ENCODE assay signal across 31 cellular contexts in genomic region chr3:102460579-102460978, GRCh38. TPM values are rescaled to one million over a fixed set of nuclear protein-coding genes. Genes with fewer than 3 reads are reported as not detected.
A peak's percentile ranks its signal among the peaks of the same experiment; 100 is the strongest.
DNase-seq lines count a peak whose midpoint lies in the region; ATAC-seq, FAIRE-seq and TF ChIP-seq lines count a peak whose summit lies in the region.
"Had no signal": no experiment of that assay in that cellular context is flagged by ENCODE, and none has a peak within 500 bp of the region (broad histone marks: within the 10 kb centered on the region; RNA-seq: fewer than 3 reads in every experiment).

No MANE protein-coding gene starts in this region.

- H3K36me3 ChIP-seq in stomach (no peaks in the 10 kb centered on the region), mucosa of descending colon (ENCODE audit: low read depth) (no peaks in the 10 kb centered on the region)
- H3K36me3 ChIP-seq: gastroesophageal sphincter had no signal

- TF ChIP-seq CTCF in foreskin keratinocyte (conservative IDR thresholded peaks at IDR 0.05): no peak
- TF ChIP-seq CTCF in stomach (IDR thresholded peaks at IDR 0.05): no peak
- TF ChIP-seq CTCF in D721Med (IDR thresholded peaks at IDR 0.05; ENCODE audit: insufficient read depth, missing control alignments): no peak
- TF ChIP-seq CTCF in mucosa of descending colon (IDR thresholded peaks at IDR 0.05): no peak

- TF ChIP-seq POLR2A in stomach (IDR thresholded peaks at IDR 0.05): no peak

- H3K27ac ChIP-seq in foreskin keratinocyte (no peak overlapping the region), stomach (no peak overlapping the region)
- H3K27ac ChIP-seq: C4-2B, gastroesophageal sphincter, hepatocyte, HL-60, skin epidermis, VCaP had no signal

- H3K9me3 ChIP-seq in stomach: no peaks in the 10 kb centered on the region
- no peaks in the 10 kb centered on the region for H3K9me3 ChIP-seq in mucosa of descending colon
- H3K9me3 ChIP-seq: gastroesophageal sphincter had no signal

- intact Hi-C loops in stomach (cut with DNase I; ENCODE audit: low total_unique reads) (no loop called here), mucosa of descending colon (cut with DNase I, micrococcal nuclease) (no loop called here)

- H3K4me1 ChIP-seq in foreskin keratinocyte (peaks cover 9% of the 10 kb centered on the region), stomach (no peaks in the 10 kb centered on the region), mucosa of descending colon (ENCODE audit: low read depth) (no peaks in the 10 kb centered on the region)
- H3K4me1 ChIP-seq: gastroesophageal sphincter had no signal

- H3K4me3 ChIP-seq in stomach: no peak overlapping the region
- no peak overlapping the region for H3K4me3 ChIP-seq in mucosa of descending colon
- H3K4me3 ChIP-seq: gastroesophageal sphincter, hepatocyte, skin epidermis had no signal

- peak; percentile 72 for DNase-seq in ELR (ENCODE audit: low read depth)
- DNase-seq in LHCN-M2 (ENCODE audit: low read depth): peak; percentile 52
- peak in 1 of 2 donors; percentile 44 for DNase-seq in foreskin keratinocyte
- DNase-seq in stomach: no peak
- no peak for DNase-seq in D721Med (ENCODE audit: insufficient read length, low spot score)
- no peak for DNase-seq in mucosa of descending colon
- DNase-seq: activated CD4-positive, alpha-beta T cell treated with anti-CD3 and anti-CD28 coated beads for 36 hours; amniotic stem cell; H7; Karpas-422; left cardiac atrium; NCI-H1436 treated with DMSO at 0.1 percent for 48 hours; SHP77 treated with DMSO at 0.1 percent for 48 hours; stimulated activated naive CD4-positive, alpha-beta T cell; SW 1271; T-helper 9 cell had no signal

- ATAC-seq in SK-N-SH treated with all-trans-retinoic acid at 6 μM for 48 hours: no peak
- ATAC-seq in foreskin keratinocyte: peak; percentile 72
- no peak for ATAC-seq in HG03521 (IDR thresholded peaks at IDR 0.05; ENCODE audit: unreplicated experiment)
- ATAC-seq in mucosa of descending colon: no peak
- ATAC-seq: activated CD4-positive, alpha-beta T cell treated with anti-CD3 and anti-CD28 coated beads for 36 hours; activated T-helper 17 cell treated with anti-CD3 and anti-CD28 coated beads, Interleukin-2, amount 50 U/mL, for 72 hours; gastroesophageal sphincter; left cardiac atrium had no signal

- no peak for FAIRE-seq in D721Med (lab: Jason Lieb, UNC)
- FAIRE-seq: GM19239 had no signal

- H3K27me3 ChIP-seq in foreskin keratinocyte (no peaks in the 10 kb centered on the region), stomach (no peaks in the 10 kb centered on the region)
- H3K27me3 ChIP-seq: gastroesophageal sphincter, hepatocyte had no signal

- TF ChIP-seq EP300 in stomach (IDR thresholded peaks at IDR 0.05): no peak

TF ChIP-seq in SK-N-SH treated with all-trans-retinoic acid at 6 μM for 48 hours, 23 proteins besides CTCF, POLR2A, EP300 and RAD21:
- no peak for TF ChIP-seq PATZ1 (CRISPR knock-in tag; IDR thresholded peaks at IDR 0.05; ENCODE audit: borderline replicate concordance)
- TF ChIP-seq ZC3H10 (CRISPR knock-in tag; IDR thresholded peaks at IDR 0.05): peak; percentile 83

RNA-seq across cellular contexts. Expression of gene ZPLD1, which starts 25.8 kb away (rescaled TPM):
- total RNA-seq in LHCN-M2 (2014; rRNA removed): 1.1 and 1.2 TPM in 2 replicates
- 0.06 TPM for polyA plus RNA-seq in LHCN-M2 (2012)
- 0.46 and 1.0 TPM in 2 replicates for total RNA-seq in foreskin keratinocyte
- 0.22 and 0.29 TPM in 2 replicates for polyA plus RNA-seq in foreskin keratinocyte
- total RNA-seq in stomach: under 1 TPM in 1 of 5 donors, not detected in 4; 0.58 TPM
- not detected for polyA plus RNA-seq in stomach
- under 1 TPM in 1 of 3 donors, not detected in 2; 0.32 TPM for total RNA-seq in mucosa of descending colon
- total RNA-seq: activated CD4-positive, alpha-beta T cell treated with anti-CD3 and anti-CD28 coated beads for 36 hours; H7; lung microvascular endothelial cell; NCI-H460; OCI-LY7; osteocyte had no signal
- polyA plus RNA-seq: neural cell had no signal

Comparison
In these comparisons a context has a peak if more than half of its experiments do, and no peak if none do; other contexts are left out.
1. DNase-seq: peak in ELR (single experiment) and LHCN-M2 (single experiment); none in stomach (single experiment), D721Med (single experiment) and mucosa of descending colon (0 of 3).